Comparison of ENCODE assay signal across 2 cellular contexts in the genomic region with DNA sequence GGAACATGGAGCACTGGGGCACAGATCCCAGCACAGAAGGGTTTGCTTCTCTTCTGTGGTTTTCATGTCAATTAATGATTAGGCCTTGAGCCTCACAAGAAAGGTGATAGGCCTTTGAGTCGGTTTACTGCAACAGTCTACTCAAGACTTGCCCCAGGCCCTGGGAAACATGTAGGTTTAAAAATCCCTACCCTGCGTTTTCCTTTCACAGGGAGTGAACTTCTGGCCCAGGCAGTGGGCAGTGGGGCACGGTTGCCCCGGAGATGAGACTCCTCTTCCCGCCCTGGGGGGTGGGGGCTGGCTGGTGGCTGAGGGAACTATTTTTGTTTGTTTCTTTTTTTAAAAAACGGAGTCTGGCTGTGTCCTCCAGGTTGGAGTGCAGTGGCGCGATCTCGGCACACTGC.
TF ChIP-seq lines count a peak whose summit lies in the region.

No MANE protein-coding gene starts in this region.

TF ChIP-seq in A549, 52 proteins besides CTCF, POLR2A, EP300 and RAD21 (continued from another document):
- TF ChIP-seq, protein P1, sequence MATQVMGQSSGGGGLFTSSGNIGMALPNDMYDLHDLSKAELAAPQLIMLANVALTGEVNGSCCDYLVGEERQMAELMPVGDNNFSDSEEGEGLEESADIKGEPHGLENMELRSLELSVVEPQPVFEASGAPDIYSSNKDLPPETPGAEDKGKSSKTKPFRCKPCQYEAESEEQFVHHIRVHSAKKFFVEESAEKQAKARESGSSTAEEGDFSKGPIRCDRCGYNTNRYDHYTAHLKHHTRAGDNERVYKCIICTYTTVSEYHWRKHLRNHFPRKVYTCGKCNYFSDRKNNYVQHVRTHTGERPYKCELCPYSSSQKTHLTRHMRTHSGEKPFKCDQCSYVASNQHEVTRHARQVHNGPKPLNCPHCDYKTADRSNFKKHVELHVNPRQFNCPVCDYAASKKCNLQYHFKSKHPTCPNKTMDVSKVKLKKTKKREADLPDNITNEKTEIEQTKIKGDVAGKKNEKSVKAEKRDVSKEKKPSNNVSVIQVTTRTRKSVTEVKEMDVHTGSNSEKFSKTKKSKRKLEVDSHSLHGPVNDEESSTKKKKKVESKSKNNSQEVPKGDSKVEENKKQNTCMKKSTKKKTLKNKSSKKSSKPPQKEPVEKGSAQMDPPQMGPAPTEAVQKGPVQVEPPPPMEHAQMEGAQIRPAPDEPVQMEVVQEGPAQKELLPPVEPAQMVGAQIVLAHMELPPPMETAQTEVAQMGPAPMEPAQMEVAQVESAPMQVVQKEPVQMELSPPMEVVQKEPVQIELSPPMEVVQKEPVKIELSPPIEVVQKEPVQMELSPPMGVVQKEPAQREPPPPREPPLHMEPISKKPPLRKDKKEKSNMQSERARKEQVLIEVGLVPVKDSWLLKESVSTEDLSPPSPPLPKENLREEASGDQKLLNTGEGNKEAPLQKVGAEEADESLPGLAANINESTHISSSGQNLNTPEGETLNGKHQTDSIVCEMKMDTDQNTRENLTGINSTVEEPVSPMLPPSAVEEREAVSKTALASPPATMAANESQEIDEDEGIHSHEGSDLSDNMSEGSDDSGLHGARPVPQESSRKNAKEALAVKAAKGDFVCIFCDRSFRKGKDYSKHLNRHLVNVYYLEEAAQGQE (IDR thresholded peaks at IDR 0.05), result no peak

TF ChIP-seq in HEK293, 187 proteins besides CTCF, POLR2A, EP300 and RAD21 (continued from another document):
- TF ChIP-seq, protein P2, sequence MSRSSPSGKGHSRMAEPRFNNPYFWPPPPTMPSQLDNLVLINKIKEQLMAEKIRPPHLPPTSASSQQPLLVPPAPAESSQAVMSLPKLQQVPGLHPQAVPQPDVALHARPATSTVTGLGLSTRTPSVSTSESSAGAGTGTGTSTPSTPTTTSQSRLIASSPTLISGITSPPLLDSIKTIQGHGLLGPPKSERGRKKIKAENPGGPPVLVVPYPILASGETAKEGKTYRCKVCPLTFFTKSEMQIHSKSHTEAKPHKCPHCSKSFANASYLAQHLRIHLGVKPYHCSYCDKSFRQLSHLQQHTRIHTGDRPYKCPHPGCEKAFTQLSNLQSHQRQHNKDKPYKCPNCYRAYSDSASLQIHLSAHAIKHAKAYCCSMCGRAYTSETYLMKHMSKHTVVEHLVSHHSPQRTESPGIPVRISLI (tag by site-specific recombination; IDR thresholded peaks at IDR 0.05), result peak; percentile 55; the same call in 1 of the 2 replicates
